Comparison of ENCODE assay signal across 2 cellular contexts in the genomic region with DNA sequence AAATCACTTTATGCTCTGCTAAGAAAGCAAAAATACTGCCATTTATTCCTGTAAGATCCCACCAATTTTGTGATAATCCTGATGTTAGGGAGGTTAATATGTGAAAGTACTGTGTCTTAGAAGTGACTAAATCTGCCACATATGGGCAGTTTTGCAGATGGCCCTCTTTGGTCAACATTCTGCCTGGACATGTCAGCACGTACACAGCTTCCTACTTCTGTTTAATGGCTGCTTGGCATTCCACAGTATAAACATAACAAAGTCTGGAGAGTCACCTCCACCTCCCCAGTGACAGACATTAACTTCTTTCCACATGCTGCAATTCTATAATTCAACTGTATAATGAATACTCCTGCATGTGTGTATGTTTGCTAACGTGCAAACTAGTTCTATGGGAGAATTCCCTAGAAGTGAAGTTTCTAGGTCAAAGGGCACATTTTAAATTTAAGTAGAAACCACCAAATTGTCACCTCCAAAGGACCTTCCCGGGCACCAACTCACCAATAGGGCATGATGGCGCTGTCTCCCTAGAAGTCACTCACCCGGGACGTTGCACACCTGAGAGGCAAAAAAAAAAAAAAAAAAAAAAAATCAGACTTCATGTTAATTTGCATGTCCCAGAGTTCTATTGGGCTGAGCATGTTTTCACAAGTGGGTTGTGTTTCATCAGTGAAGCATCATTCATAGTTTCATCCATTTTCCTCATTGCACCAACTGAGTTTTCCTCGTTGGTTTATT.
TF ChIP-seq lines count a peak whose summit lies in the region.

No MANE protein-coding gene starts in this region.

TF ChIP-seq in HepG2, 621 proteins besides CTCF, POLR2A, EP300 and RAD21:
- TF ChIP-seq LCORL (IDR thresholded peaks at IDR 0.05) = no peak
- TF ChIP-seq LCORL (CRISPR knock-in tag; IDR thresholded peaks at IDR 0.05) = no peak
- TF ChIP-seq JDP2 (CRISPR knock-in tag; IDR thresholded peaks at IDR 0.05; ENCODE audit: borderline replicate concordance) = no peak
- no peak for TF ChIP-seq PCBP2 (optimal IDR thresholded peaks at IDR 0.05; ENCODE audit: low read depth, low read length, poor library complexity, severe bottlenecking)
- TF ChIP-seq PPARG (CRISPR knock-in tag; conservative IDR thresholded peaks at IDR 0.05) = no peak
- no peak for TF ChIP-seq ZNF484 (CRISPR knock-in tag; IDR thresholded peaks at IDR 0.05; ENCODE audit: borderline replicate concordance, low read depth)
- TF ChIP-seq TEF (CRISPR knock-in tag; IDR thresholded peaks at IDR 0.05) = no peak
- no peak for TF ChIP-seq KLF16 (CRISPR knock-in tag; IDR thresholded peaks at IDR 0.05)
- TF ChIP-seq HDAC2 (CRISPR knock-in tag; IDR thresholded peaks at IDR 0.05) = no peak
- TF ChIP-seq ZFP41 (CRISPR knock-in tag; IDR thresholded peaks at IDR 0.05; ENCODE audit: borderline replicate concordance) = no peak
- no peak for TF ChIP-seq NFE2L2 (IDR thresholded peaks at IDR 0.05; ENCODE audit: low read length)
- TF ChIP-seq ZNF780A (CRISPR knock-in tag; IDR thresholded peaks at IDR 0.05) = no peak
- TF ChIP-seq ZBTB2 (CRISPR knock-in tag; IDR thresholded peaks at IDR 0.05; ENCODE audit: low read depth) = no peak
- no peak for TF ChIP-seq MLX (CRISPR knock-in tag; IDR thresholded peaks at IDR 0.05)

TF ChIP-seq in H1, 55 proteins besides CTCF, POLR2A, EP300 and RAD21:
- TF ChIP-seq TEAD4 (IDR thresholded peaks at IDR 0.05; ENCODE audit: low read depth, low read length) (no peak), KDM1A (IDR thresholded peaks at IDR 0.05; ENCODE audit: borderline replicate concordance, low read length) (no peak), SUZ12 (IDR thresholded peaks at IDR 0.05; ENCODE audit: low read length) (no peak)
